1 cellular context compared by ENCODE assay signal in genomic region chr13:99039718-99040280, GRCh38.
TF ChIP-seq lines count a peak whose summit lies in the region.

No MANE protein-coding gene starts in this region.

TF ChIP-seq in K562, 482 proteins besides CTCF, POLR2A, EP300 and RAD21 (continued from another document):
- TF ChIP-seq WHSC1 (IDR thresholded peaks at IDR 0.05; ENCODE audit: low read length) = no peak
- no peak for TF ChIP-seq JUNB (CRISPR knock-in tag; conservative IDR thresholded peaks at IDR 0.05)
- TF ChIP-seq KDM1A (IDR thresholded peaks at IDR 0.05) = peak; percentile 48 to 71
- TF ChIP-seq PRPF4 (IDR thresholded peaks at IDR 0.05; ENCODE audit: insufficient read depth, low read depth, low read length, poor library complexity, severe bottlenecking) = no peak
